ENCODE assay signal across 11 cellular contexts in genomic region chr7:132115028-132115427, GRCh38.
"Had no signal": no experiment of that assay in that cellular context is flagged by ENCODE, and none has a peak within 500 bp of the region (broad histone marks: within the 10 kb centered on the region; RNA-seq: fewer than 3 reads in every experiment).

No MANE protein-coding gene starts in this region.

- DNase-seq: GM23248, GOT3, H7, HCEC 1CT, HFFc6 had no signal

- H3K36me3 ChIP-seq: HAP-1 had no signal

- H3K4me3 ChIP-seq: GM23248, GM23338, HAP-1 had no signal

- FAIRE-seq: H1, H54 had no signal

- H2AFZ ChIP-seq: GM23248, GM23338 had no signal

- H3K9me3 Mint-ChIP-seq: GM23338, H9, HFFc6 had no signal

- H3K27ac ChIP-seq: GM23248 had no signal

- H3K4me1 ChIP-seq: HAP-1 had no signal

- H3K4me2 ChIP-seq: GM23338 had no signal

- H3K4me3 Mint-ChIP-seq: GM23338, H9, HFFc6 had no signal

- ATAC-seq: GM23338, HCT116 had no signal

- H3K27ac Mint-ChIP-seq: GM23338, H9, HFFc6 had no signal

- H3K9me3 ChIP-seq: HAP-1 had no signal

- H3K9ac ChIP-seq: GM23248 had no signal
